ENCODE assay signal across 22 cellular contexts in the genomic region with DNA sequence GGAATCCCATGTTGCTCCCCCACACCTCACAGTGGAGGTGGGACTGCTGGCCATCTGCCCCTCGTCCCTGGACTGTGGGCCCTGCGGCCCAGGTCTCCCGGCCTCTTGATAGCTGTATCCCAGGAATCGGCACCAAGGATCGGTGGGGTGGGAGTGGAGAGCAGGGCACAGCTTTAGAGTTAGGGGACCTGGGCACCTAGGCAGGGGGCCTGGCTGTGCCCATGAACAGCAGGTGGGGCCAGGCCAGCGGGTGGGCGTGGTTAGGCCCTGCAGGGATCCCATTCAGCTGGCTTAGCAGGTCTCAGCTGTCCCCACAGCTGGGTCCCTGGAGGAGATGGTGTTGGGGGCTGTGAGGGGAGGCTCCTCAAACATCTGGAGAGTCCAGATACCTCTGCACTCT.
"Had no signal": no experiment of that assay in that cellular context is flagged by ENCODE, and none has a peak within 500 bp of the region (broad histone marks: within the 10 kb centered on the region; RNA-seq: fewer than 3 reads in every experiment).

No MANE protein-coding gene starts in this region.

- H3K27ac Mint-ChIP-seq: activated CD8-positive, alpha-beta T cell treated with anti-CD3 and anti-CD28 coated beads for 36 hours had no signal

- H3K4me3 Mint-ChIP-seq: activated CD8-positive, alpha-beta T cell treated with anti-CD3 and anti-CD28 coated beads for 36 hours had no signal

- DNase-seq: activated CD4-positive, alpha-beta T cell treated with anti-CD3 and anti-CD28 coated beads for 48 hours; activated CD4-positive, CD25-positive, alpha-beta regulatory T cell; activated CD8-positive, alpha-beta T cell treated with anti-CD3 and anti-CD28 coated beads for 36 hours; activated effector memory CD4-positive, alpha-beta T cell treated with Interleukin-2 at 50 U/mL for 16 hours; activated naive CD4-positive, alpha-beta T cell treated with anti-CD3 and anti-CD28 coated beads, Interleukin-2, amount 50 U/mL, for 16 hours; activated T-cell treated with anti-CD3 and anti-CD28 coated beads, Interleukin-2, amount 50 U/mL, for 48 hours; aorta; cortex of kidney; gastrocnemius medialis; heart left ventricle; kidney glomerular epithelial cell; left ventricle myocardium superior; psoas muscle; right cardiac atrium; stimulated activated CD4-positive, alpha-beta T cell treated with anti-CD3 and anti-CD28 coated beads, Interleukin-2, amount 100 ng/mL, for 24 hours; stimulated activated naive CD8-positive, alpha-beta T cell treated with anti-CD3 and anti-CD28 coated beads, Interleukin-15, Interleukin-2, amounts not matched to agents 100 U/mL and 50 U/mL, for 24 hours; substantia nigra; uterus had no signal

- H3K9me3 Mint-ChIP-seq: activated CD8-positive, alpha-beta T cell treated with anti-CD3 and anti-CD28 coated beads for 36 hours; neural crest cell had no signal

- H3K27me3 Mint-ChIP-seq: activated CD8-positive, alpha-beta T cell treated with anti-CD3 and anti-CD28 coated beads for 36 hours had no signal

- H3K27ac ChIP-seq: breast epithelium, gastrocnemius medialis, psoas muscle, tibial nerve, uterus had no signal

- H3K9me3 ChIP-seq: breast epithelium, gastrocnemius medialis, heart left ventricle, psoas muscle, tibial nerve, uterus had no signal

- ATAC-seq: activated CD8-positive, alpha-beta T cell treated with anti-CD3 and anti-CD28 coated beads for 36 hours; esophagus mucosa; gastrocnemius medialis; heart left ventricle; left ventricle myocardium superior; psoas muscle; right cardiac atrium; stimulated activated naive CD8-positive, alpha-beta T cell treated with anti-CD3 and anti-CD28 coated beads, Interleukin-15, Interleukin-2, amounts not matched to agents 100 U/mL and 50 U/mL, for 24 hours had no signal

- H3K27me3 ChIP-seq: breast epithelium, gastrocnemius medialis, tibial nerve, uterus had no signal
